8 cellular contexts compared by ENCODE assay signal in the genomic region with DNA sequence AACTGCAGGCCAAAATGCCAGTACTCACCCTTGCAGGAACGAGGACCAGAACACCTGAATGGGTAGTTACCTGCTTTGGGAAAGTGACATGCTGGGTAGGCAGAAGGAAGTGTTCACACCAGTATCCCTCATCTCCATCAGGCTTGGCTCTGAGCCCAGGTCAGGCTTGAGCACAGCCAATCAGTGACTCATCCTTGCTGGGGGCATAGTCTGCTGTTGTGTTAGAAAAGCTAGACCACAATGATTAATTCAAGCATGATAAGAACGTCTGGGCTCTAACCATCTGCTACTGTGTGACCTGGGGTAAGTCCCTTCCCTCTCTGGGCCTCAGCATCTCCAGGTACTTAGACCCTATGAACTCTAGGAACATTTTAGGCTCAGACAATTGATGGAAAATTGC.
DNase-seq lines count a peak whose midpoint lies in the region; ATAC-seq and TF ChIP-seq lines count a peak whose summit lies in the region.

No MANE protein-coding gene starts in this region.

- no peaks in the 10 kb centered on the region for H3K79me2 ChIP-seq in osteoblast (ENCODE audit: insufficient read depth, low read length)

- H3K27me3 ChIP-seq in endodermal cell (ENCODE audit: control insufficient read depth, insufficient read depth, low read length, poor library complexity, severe bottlenecking) (peaks cover 47% of the 10 kb centered on the region), osteoblast (ENCODE audit: insufficient read depth, low read length) (no peaks in the 10 kb centered on the region)

- POLR2A ChIA-PET in naive thymus-derived CD8-positive, alpha-beta T cell (lab: Charles Lee) = no interaction called here

- H3K9me3 ChIP-seq in endodermal cell (ENCODE audit: control insufficient read depth, low read length) (no peaks in the 10 kb centered on the region), osteoblast (ENCODE audit: low read depth, low read length) (no peaks in the 10 kb centered on the region)

- H2AFZ ChIP-seq in osteoblast (ENCODE audit: low read length) = no peak overlapping the region

- TF ChIP-seq CTCF in endodermal cell (conservative IDR thresholded peaks at IDR 0.05) = no peak
- no peak for TF ChIP-seq CTCF in osteoblast (IDR thresholded peaks at IDR 0.05; ENCODE audit: extremely low read depth, low read depth, low read length)

- DNase-seq in DMS153 (lab: John Stamatoyannopoulos, UW) (peak; percentile 91), NCI-H345 treated with DMSO at 0.1 percent for 48 hours (lab: John Stamatoyannopoulos, UW; ENCODE audit: unreplicated experiment) (peak; percentile 51), endodermal cell (peak; percentile 50), osteoblast (ENCODE audit: insufficient read length, low spot score, missing footprints) (peak; percentile 86)
- no peak for DNase-seq in naive thymus-derived CD8-positive, alpha-beta T cell
- no peak for DNase-seq in activated naive CD4-positive, alpha-beta T cell treated with Interleukin-2 at 50 U/mL for 16 hours

- no peak overlapping the region for H3K27ac Mint-ChIP-seq in endodermal cell
- H3K27ac Mint-ChIP-seq in naive thymus-derived CD8-positive, alpha-beta T cell = no peak overlapping the region

- H3K36me3 Mint-ChIP-seq in endodermal cell (ENCODE audit: low read depth) = no peaks in the 10 kb centered on the region
- H3K36me3 Mint-ChIP-seq in naive thymus-derived CD8-positive, alpha-beta T cell = no peaks in the 10 kb centered on the region

- H3K27ac ChIP-seq in endodermal cell (ENCODE audit: low read depth, low read length) = no peak overlapping the region
- H3K27ac ChIP-seq in osteoblast (ENCODE audit: low read depth, low read length) = peak overlapping the region; percentile 3

- no peak overlapping the region for H3K4me3 ChIP-seq in endodermal cell (ENCODE audit: low read length)
- no peak overlapping the region for H3K4me3 ChIP-seq in osteoblast (ENCODE audit: insufficient read depth, low read length)

- peaks cover 31% of the 10 kb centered on the region for H3K4me1 Mint-ChIP-seq in endodermal cell
- no peaks in the 10 kb centered on the region for H3K4me1 Mint-ChIP-seq in naive thymus-derived CD8-positive, alpha-beta T cell

- no peak overlapping the region for H3K4me2 ChIP-seq in osteoblast (ENCODE audit: insufficient read depth, low read length)

- H3K4me1 ChIP-seq in endodermal cell (ENCODE audit: control insufficient read depth, insufficient read depth, low read length) = peaks cover 15% of the 10 kb centered on the region
- peaks cover 54% of the 10 kb centered on the region for H3K4me1 ChIP-seq in osteoblast (ENCODE audit: insufficient read depth, low read length)

- WGBS in endodermal cell (ENCODE audit: insufficient coverage in 1 of 2, insufficient read length in 1 of 2), 2 experiments = 73 to 100% methylated on average over 1 to 2 of the region's 2 CpGs

- no peak overlapping the region for H3K4me3 Mint-ChIP-seq in endodermal cell
- H3K4me3 Mint-ChIP-seq in naive thymus-derived CD8-positive, alpha-beta T cell = no peak overlapping the region

- H3K36me3 ChIP-seq in endodermal cell (ENCODE audit: control insufficient read depth, insufficient read depth, low read length) (no peaks in the 10 kb centered on the region), osteoblast (ENCODE audit: insufficient read depth, low read length) (no peaks in the 10 kb centered on the region)

- H3K9ac ChIP-seq in endodermal cell (ENCODE audit: extremely low read depth, low read length, poor library complexity, severe bottlenecking) = peak overlapping the region; percentile 43

- H3K9me3 Mint-ChIP-seq in endodermal cell = no peaks in the 10 kb centered on the region
- H3K9me3 Mint-ChIP-seq in naive thymus-derived CD8-positive, alpha-beta T cell = peaks cover 0 to 9% (median 0%) of the 10 kb centered on the region in 9 donors

- no peaks in the 10 kb centered on the region for H4K20me1 ChIP-seq in osteoblast (ENCODE audit: insufficient read depth, low read length)

- ATAC-seq in naive thymus-derived CD8-positive, alpha-beta T cell = no peak
- ATAC-seq in GM21786 (IDR thresholded peaks at IDR 0.05; ENCODE audit: unreplicated experiment) (no peak), HG03439 (IDR thresholded peaks at IDR 0.05; ENCODE audit: unreplicated experiment) (no peak)

- peaks cover 57% of the 10 kb centered on the region for H3K27me3 Mint-ChIP-seq in endodermal cell (ENCODE audit: insufficient read depth)
- H3K27me3 Mint-ChIP-seq in naive thymus-derived CD8-positive, alpha-beta T cell = peaks cover 6 to 27% (median 14%) of the 10 kb centered on the region in 5 donors

Comparison
In these comparisons a context has a peak if more than half of its experiments do, and no peak if none do; other contexts are left out.
1. DNase-seq: peak in DMS153 (single experiment), NCI-H345 treated with DMSO at 0.1 percent for 48 hours (single experiment), endodermal cell (single experiment) and osteoblast (single experiment); none in naive thymus-derived CD8-positive, alpha-beta T cell (0 of 10) and activated naive CD4-positive, alpha-beta T cell treated with Interleukin-2 at 50 U/mL for 16 hours (single experiment).